In the genomic region with DNA sequence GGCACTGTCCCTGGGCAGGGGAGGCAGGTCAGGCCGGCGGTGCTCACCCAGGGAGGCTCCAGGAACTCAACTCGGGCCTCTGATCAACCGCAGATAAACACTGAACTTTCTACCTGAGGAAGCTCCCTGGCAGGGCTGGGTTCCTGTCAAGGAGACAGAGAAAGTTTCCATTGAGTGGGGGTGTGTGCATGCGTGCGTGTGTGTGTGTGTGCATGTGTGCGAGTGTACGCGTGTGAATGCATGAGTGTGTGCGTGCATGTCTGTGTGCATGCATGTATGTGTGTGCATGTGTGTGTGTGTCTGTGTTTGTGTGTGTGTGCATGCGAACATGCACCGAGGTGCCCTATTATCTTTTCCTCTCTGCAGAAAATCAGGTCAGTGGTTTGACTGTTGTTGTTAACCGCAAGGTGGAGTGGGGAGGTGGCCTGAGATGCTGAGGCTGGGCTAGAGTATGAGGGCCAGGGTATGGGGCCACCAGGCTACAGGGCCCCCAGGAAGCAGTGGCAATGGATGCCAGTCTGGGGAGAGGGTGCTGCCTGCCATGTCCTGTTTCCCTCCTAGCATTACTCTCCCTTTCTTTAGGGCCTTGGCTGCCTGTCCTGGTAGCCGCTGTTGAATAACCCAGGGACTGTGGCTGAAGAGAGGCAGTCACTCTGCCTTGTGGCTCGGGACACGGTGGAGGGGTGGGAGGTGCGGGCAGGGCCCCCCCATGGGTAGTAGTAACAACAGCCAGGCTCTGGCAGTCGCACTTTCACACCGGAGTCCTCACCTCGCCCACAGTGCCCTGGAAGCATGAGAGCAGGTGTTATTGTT, we compare ENCODE assay signal across 1 cellular context.
TF ChIP-seq lines count a peak whose summit lies in the region.

No MANE protein-coding gene starts in this region.

TF ChIP-seq in HepG2, 621 proteins besides CTCF, POLR2A, EP300 and RAD21 (continued from another document and continues in another):
- TF ChIP-seq, protein P1, sequence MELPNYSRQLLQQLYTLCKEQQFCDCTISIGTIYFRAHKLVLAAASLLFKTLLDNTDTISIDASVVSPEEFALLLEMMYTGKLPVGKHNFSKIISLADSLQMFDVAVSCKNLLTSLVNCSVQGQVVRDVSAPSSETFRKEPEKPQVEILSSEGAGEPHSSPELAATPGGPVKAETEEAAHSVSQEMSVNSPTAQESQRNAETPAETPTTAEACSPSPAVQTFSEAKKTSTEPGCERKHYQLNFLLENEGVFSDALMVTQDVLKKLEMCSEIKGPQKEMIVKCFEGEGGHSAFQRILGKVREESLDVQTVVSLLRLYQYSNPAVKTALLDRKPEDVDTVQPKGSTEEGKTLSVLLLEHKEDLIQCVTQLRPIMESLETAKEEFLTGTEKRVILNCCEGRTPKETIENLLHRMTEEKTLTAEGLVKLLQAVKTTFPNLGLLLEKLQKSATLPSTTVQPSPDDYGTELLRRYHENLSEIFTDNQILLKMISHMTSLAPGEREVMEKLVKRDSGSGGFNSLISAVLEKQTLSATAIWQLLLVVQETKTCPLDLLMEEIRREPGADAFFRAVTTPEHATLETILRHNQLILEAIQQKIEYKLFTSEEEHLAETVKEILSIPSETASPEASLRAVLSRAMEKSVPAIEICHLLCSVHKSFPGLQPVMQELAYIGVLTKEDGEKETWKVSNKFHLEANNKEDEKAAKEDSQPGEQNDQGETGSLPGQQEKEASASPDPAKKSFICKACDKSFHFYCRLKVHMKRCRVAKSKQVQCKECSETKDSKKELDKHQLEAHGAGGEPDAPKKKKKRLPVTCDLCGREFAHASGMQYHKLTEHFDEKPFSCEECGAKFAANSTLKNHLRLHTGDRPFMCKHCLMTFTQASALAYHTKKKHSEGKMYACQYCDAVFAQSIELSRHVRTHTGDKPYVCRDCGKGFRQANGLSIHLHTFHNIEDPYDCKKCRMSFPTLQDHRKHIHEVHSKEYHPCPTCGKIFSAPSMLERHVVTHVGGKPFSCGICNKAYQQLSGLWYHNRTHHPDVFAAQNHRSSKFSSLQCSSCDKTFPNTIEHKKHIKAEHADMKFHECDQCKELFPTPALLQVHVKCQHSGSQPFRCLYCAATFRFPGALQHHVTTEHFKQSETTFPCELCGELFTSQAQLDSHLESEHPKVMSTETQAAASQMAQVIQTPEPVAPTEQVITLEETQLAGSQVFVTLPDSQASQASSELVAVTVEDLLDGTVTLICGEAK (IDR thresholded peaks at IDR 0.05): no peak
- TF ChIP-seq, protein P1 (CRISPR knock-in tag; IDR thresholded peaks at IDR 0.05): no peak
- TF ChIP-seq RARA (CRISPR knock-in tag; IDR thresholded peaks at IDR 0.05) (peak; percentile 61), KDM3A (CRISPR knock-in tag; IDR thresholded peaks at IDR 0.05; ENCODE audit: low read depth) (no peak), HNF4A (CRISPR knock-in tag; IDR thresholded peaks at IDR 0.05) (peak; percentile 60), WIZ (CRISPR knock-in tag; IDR thresholded peaks at IDR 0.05) (no peak), ZNF614 (CRISPR knock-in tag; IDR thresholded peaks at IDR 0.05; ENCODE audit: borderline replicate concordance) (no peak), CCDC6 (CRISPR knock-in tag; IDR thresholded peaks at IDR 0.05) (no peak; the same call in 1 of the 2 replicates), SETDB1 (CRISPR knock-in tag; IDR thresholded peaks at IDR 0.05; ENCODE audit: borderline replicate concordance) (no peak), RFXAP (CRISPR knock-in tag; IDR thresholded peaks at IDR 0.05; ENCODE audit: borderline replicate concordance) (no peak), ZNF598 (CRISPR knock-in tag; IDR thresholded peaks at IDR 0.05; ENCODE audit: borderline replicate concordance) (no peak), BRCA1 (CRISPR knock-in tag; IDR thresholded peaks at IDR 0.05) (no peak), ZNF75D (CRISPR knock-in tag; IDR thresholded peaks at IDR 0.05; ENCODE audit: borderline replicate concordance) (no peak), NFE2L1 (CRISPR knock-in tag; IDR thresholded peaks at IDR 0.05; ENCODE audit: borderline replicate concordance) (no peak), ZKSCAN1 (IDR thresholded peaks at IDR 0.05; ENCODE audit: low read length) (no peak), SMAD9 (CRISPR knock-in tag; IDR thresholded peaks at IDR 0.05) (no peak), ZNF468 (CRISPR knock-in tag; IDR thresholded peaks at IDR 0.05) (no peak), CBX2 (IDR thresholded peaks at IDR 0.05; ENCODE audit: low read depth, low read length) (no peak), CBX2 (CRISPR knock-in tag; IDR thresholded peaks at IDR 0.05; ENCODE audit: low read depth) (no peak), POLR2AphosphoS2 (IDR thresholded peaks at IDR 0.05; ENCODE audit: low read depth, low read length) (no peak)
- TF ChIP-seq, protein P2, sequence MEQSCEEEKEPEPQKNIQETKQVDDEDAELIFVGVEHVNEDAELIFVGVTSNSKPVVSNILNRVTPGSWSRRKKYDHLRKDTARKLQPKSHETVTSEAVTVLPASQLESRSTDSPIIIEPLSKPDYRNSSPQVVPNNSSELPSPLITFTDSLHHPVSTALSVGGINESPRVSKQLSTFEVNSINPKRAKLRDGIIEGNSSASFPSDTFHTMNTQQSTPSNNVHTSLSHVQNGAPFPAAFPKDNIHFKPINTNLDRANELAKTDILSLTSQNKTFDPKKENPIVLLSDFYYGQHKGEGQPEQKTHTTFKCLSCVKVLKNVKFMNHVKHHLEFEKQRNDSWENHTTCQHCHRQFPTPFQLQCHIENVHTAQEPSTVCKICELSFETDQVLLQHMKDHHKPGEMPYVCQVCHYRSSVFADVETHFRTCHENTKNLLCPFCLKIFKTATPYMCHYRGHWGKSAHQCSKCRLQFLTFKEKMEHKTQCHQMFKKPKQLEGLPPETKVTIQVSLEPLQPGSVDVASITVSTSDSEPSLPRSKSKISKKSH (CRISPR knock-in tag; IDR thresholded peaks at IDR 0.05; ENCODE audit: borderline replicate concordance): no peak
- TF ChIP-seq, protein P3, sequence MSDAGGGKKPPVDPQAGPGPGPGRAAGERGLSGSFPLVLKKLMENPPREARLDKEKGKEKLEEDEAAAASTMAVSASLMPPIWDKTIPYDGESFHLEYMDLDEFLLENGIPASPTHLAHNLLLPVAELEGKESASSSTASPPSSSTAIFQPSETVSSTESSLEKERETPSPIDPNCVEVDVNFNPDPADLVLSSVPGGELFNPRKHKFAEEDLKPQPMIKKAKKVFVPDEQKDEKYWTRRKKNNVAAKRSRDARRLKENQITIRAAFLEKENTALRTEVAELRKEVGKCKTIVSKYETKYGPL (CRISPR knock-in tag; IDR thresholded peaks at IDR 0.05): no peak
- TF ChIP-seq, protein P4, sequence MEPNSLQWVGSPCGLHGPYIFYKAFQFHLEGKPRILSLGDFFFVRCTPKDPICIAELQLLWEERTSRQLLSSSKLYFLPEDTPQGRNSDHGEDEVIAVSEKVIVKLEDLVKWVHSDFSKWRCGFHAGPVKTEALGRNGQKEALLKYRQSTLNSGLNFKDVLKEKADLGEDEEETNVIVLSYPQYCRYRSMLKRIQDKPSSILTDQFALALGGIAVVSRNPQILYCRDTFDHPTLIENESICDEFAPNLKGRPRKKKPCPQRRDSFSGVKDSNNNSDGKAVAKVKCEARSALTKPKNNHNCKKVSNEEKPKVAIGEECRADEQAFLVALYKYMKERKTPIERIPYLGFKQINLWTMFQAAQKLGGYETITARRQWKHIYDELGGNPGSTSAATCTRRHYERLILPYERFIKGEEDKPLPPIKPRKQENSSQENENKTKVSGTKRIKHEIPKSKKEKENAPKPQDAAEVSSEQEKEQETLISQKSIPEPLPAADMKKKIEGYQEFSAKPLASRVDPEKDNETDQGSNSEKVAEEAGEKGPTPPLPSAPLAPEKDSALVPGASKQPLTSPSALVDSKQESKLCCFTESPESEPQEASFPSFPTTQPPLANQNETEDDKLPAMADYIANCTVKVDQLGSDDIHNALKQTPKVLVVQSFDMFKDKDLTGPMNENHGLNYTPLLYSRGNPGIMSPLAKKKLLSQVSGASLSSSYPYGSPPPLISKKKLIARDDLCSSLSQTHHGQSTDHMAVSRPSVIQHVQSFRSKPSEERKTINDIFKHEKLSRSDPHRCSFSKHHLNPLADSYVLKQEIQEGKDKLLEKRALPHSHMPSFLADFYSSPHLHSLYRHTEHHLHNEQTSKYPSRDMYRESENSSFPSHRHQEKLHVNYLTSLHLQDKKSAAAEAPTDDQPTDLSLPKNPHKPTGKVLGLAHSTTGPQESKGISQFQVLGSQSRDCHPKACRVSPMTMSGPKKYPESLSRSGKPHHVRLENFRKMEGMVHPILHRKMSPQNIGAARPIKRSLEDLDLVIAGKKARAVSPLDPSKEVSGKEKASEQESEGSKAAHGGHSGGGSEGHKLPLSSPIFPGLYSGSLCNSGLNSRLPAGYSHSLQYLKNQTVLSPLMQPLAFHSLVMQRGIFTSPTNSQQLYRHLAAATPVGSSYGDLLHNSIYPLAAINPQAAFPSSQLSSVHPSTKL (CRISPR knock-in tag; IDR thresholded peaks at IDR 0.05): no peak
- TF ChIP-seq, protein P5, sequence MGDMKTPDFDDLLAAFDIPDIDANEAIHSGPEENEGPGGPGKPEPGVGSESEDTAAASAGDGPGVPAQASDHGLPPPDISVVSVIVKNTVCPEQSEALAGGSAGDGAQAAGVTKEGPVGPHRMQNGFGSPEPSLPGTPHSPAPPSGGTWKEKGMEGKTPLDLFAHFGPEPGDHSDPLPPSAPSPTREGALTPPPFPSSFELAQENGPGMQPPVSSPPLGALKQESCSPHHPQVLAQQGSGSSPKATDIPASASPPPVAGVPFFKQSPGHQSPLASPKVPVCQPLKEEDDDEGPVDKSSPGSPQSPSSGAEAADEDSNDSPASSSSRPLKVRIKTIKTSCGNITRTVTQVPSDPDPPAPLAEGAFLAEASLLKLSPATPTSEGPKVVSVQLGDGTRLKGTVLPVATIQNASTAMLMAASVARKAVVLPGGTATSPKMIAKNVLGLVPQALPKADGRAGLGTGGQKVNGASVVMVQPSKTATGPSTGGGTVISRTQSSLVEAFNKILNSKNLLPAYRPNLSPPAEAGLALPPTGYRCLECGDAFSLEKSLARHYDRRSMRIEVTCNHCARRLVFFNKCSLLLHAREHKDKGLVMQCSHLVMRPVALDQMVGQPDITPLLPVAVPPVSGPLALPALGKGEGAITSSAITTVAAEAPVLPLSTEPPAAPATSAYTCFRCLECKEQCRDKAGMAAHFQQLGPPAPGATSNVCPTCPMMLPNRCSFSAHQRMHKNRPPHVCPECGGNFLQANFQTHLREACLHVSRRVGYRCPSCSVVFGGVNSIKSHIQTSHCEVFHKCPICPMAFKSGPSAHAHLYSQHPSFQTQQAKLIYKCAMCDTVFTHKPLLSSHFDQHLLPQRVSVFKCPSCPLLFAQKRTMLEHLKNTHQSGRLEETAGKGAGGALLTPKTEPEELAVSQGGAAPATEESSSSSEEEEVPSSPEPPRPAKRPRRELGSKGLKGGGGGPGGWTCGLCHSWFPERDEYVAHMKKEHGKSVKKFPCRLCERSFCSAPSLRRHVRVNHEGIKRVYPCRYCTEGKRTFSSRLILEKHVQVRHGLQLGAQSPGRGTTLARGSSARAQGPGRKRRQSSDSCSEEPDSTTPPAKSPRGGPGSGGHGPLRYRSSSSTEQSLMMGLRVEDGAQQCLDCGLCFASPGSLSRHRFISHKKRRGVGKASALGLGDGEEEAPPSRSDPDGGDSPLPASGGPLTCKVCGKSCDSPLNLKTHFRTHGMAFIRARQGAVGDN (CRISPR knock-in tag; IDR thresholded peaks at IDR 0.05): peak; percentile 58
- TF ChIP-seq, protein P6, sequence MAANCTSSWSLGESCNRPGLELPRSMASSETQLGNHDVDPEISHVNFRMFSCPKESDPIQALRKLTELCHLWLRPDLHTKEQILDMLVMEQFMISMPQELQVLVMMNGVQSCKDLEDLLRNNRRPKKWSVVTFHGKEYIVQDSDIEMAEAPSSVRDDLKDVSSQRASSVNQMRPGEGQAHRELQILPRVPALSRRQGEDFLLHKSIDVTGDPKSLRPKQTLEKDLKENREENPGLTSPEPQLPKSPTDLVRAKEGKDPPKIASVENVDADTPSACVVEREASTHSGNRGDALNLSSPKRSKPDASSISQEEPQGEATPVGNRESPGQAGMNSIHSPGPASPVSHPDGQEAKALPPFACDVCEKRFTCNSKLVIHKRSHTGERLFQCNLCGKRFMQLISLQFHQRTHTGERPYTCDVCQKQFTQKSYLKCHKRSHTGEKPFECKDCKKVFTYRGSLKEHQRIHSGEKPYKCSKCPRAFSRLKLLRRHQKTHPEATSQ (CRISPR knock-in tag; IDR thresholded peaks at IDR 0.05; ENCODE audit: borderline replicate concordance): no peak
- TF ChIP-seq, protein P7, sequence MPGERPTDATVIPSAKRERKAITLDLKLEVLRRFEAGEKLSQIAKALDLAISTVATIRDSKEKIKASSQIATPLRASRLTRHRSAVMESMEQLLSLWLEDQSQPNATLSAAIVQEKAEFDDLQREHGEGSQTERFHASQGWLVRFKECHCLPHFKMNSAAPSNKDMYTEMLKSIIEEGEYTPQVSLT (CRISPR knock-in tag; IDR thresholded peaks at IDR 0.05; ENCODE audit: borderline replicate concordance, low read depth): no peak
- TF ChIP-seq, protein P8, sequence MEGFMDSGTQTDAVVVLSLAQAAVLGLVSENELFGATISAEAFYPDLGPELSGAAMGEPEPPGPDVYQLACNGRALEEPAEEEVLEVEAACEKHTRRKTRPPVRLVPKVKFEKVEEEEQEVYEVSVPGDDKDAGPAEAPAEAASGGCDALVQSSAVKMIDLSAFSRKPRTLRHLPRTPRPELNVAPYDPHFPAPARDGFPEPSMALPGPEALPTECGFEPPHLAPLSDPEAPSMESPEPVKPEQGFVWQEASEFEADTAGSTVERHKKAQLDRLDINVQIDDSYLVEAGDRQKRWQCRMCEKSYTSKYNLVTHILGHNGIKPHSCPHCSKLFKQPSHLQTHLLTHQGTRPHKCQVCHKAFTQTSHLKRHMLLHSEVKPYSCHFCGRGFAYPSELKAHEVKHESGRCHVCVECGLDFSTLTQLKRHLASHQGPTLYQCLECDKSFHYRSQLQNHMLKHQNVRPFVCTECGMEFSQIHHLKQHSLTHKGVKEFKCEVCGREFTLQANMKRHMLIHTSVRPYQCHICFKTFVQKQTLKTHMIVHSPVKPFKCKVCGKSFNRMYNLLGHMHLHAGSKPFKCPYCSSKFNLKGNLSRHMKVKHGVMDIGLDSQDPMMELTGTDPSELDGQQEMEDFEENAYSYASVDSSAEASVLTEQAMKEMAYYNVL (CRISPR knock-in tag; IDR thresholded peaks at IDR 0.05; ENCODE audit: borderline replicate concordance): no peak; the same call in 1 of the 2 replicates
